Comparison of ENCODE assay signal across 13 cellular contexts in the genomic region with DNA sequence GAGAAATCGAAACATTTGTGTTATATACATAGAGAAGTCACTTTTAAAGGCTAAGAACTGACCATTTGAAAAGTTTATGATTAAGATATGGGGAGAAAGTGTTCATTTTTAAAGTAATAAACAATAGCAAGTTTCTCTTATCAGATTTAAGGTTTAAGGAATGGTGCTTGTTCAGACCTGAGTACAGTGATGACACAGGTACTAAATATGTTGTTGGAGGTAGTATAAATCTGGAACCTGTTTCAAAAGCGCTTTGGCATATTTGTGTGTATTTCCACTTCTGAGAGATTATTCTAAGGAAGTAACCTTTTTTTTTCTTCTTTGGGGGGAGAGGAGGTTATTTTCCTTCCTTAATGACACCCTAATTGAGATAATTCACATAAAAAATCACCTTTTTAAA. TPM values are rescaled to one million over a fixed set of nuclear protein-coding genes. Genes with fewer than 3 reads are reported as not detected.
DNase-seq lines count a peak whose midpoint lies in the region; ATAC-seq and TF ChIP-seq lines count a peak whose summit lies in the region.
"Had no signal": no experiment of that assay in that cellular context is flagged by ENCODE, and none has a peak within 500 bp of the region (broad histone marks: within the 10 kb centered on the region; RNA-seq: fewer than 3 reads in every experiment).

No MANE protein-coding gene starts in this region.

- no peak for DNase-seq in activated B cell treated with CpG ODN at 0.5 μM for 24 hours
- no peak for DNase-seq in hepatocyte (ENCODE audit: low spot score)
- no peak for DNase-seq in smooth muscle cell (lab: John Stamatoyannopoulos, UW; ENCODE audit: unreplicated experiment)
- DNase-seq: aorta, KG1, nucleus accumbens, Right ventricle myocardium superior, testis had no signal

- H3K36me3 ChIP-seq in hepatocyte (replicated peaks; ENCODE audit: insufficient read depth, low read depth) = no peaks in the 10 kb centered on the region
- H3K36me3 ChIP-seq in smooth muscle cell (ENCODE audit: low read depth) = no peaks in the 10 kb centered on the region

- no peak for TF ChIP-seq CTCF in activated B cell treated with CpG ODN at 0.5 μM for 24 hours (IDR thresholded peaks at IDR 0.05)
- no peak for TF ChIP-seq CTCF in hepatocyte (IDR thresholded peaks at IDR 0.05; ENCODE audit: poor library complexity)
- no peak for TF ChIP-seq CTCF in smooth muscle cell (IDR thresholded peaks at IDR 0.05; ENCODE audit: borderline replicate concordance, insufficient read depth, poor library complexity, severe bottlenecking)

- peak overlapping the region; percentile 55 for H3K9ac ChIP-seq in smooth muscle cell (ENCODE audit: low read depth)
- H3K9ac ChIP-seq: GM23248 had no signal

- H3K9me3 Mint-ChIP-seq in IgD-negative memory B cell = no peaks in the 10 kb centered on the region
- no peaks in the 10 kb centered on the region for H3K9me3 Mint-ChIP-seq in activated B cell treated with CpG ODN at 0.5 μM for 24 hours

- POLR2A ChIA-PET in activated B cell treated with CpG ODN at 0.5 μM for 24 hours (lab: Charles Lee) = no interaction called here

- no peaks in the 10 kb centered on the region for H3K9me2 ChIP-seq in hepatocyte (replicated peaks; ENCODE audit: insufficient read depth)

- intact Hi-C loops in activated B cell treated with CpG ODN at 0.5 μM for 24 hours (cut with micrococcal nuclease) = no loop called here

- peak overlapping the region; percentile 46 to 88 (median 75) for H3K4me3 Mint-ChIP-seq in IgD-negative memory B cell
- peak overlapping the region; percentile 30 for H3K4me3 Mint-ChIP-seq in activated B cell treated with CpG ODN at 0.5 μM for 24 hours

- CTCF ChIA-PET in activated B cell treated with CpG ODN at 0.5 μM for 24 hours (lab: Charles Lee) = no interaction called here

- peak overlapping the region; percentile 86 for H3K27ac ChIP-seq in hepatocyte
- peak overlapping the region; percentile 87 for H3K27ac ChIP-seq in smooth muscle cell (ENCODE audit: low read depth)
- H3K27ac ChIP-seq: GM23248, testis had no signal

- H3K4me1 Mint-ChIP-seq in IgD-negative memory B cell = peaks cover 64 to 73% (median 65%) of the 10 kb centered on the region in 3 donors
- H3K4me1 Mint-ChIP-seq in activated B cell treated with CpG ODN at 0.5 μM for 24 hours = peaks cover 87% of the 10 kb centered on the region

- H3K27ac Mint-ChIP-seq in IgD-negative memory B cell = peak overlapping the region; percentile 55 to 100 (median 99)
- H3K27ac Mint-ChIP-seq in activated B cell treated with CpG ODN at 0.5 μM for 24 hours = peak overlapping the region; percentile 43

- H3K4me1 ChIP-seq in hepatocyte (ENCODE audit: insufficient read depth) (peaks cover 11% of the 10 kb centered on the region), smooth muscle cell (ENCODE audit: low read depth) (peaks cover 6% of the 10 kb centered on the region)
- H3K4me1 ChIP-seq: testis had no signal

- H2AFZ ChIP-seq in hepatocyte = no peak overlapping the region
- H2AFZ ChIP-seq in smooth muscle cell (ENCODE audit: low read depth) = no peak overlapping the region
- H2AFZ ChIP-seq: GM23248 had no signal

- peak overlapping the region; percentile 62 for H3K4me2 ChIP-seq in hepatocyte
- H3K4me2 ChIP-seq in smooth muscle cell = peak overlapping the region; percentile 50

- H4K20me1 ChIP-seq in hepatocyte (ENCODE audit: insufficient read depth, poor library complexity, severe bottlenecking) (no peaks in the 10 kb centered on the region), smooth muscle cell (ENCODE audit: low read depth) (peaks cover 70% of the 10 kb centered on the region)

- H3K4me3 ChIP-seq in hepatocyte = no peak overlapping the region
- H3K4me3 ChIP-seq in smooth muscle cell = peak overlapping the region; percentile 30
- H3K4me3 ChIP-seq: GM23248, testis had no signal

- ATAC-seq in activated B cell treated with CpG ODN at 0.5 μM for 24 hours (ENCODE audit: low read depth) = no peak
- ATAC-seq in HG02884 (IDR thresholded peaks at IDR 0.05; ENCODE audit: unreplicated experiment) = no peak
- no peak for ATAC-seq in GM21423 (IDR thresholded peaks at IDR 0.05; ENCODE audit: unreplicated experiment)
- ATAC-seq in GM19452 (IDR thresholded peaks at IDR 0.05; ENCODE audit: unreplicated experiment) = no peak

- peaks cover 6% of the 10 kb centered on the region for H3F3A ChIP-seq in smooth muscle cell (ENCODE audit: low read depth)

- H3K79me2 ChIP-seq in hepatocyte (peaks cover 79% of the 10 kb centered on the region), smooth muscle cell (ENCODE audit: low read depth) (peaks cover 83% of the 10 kb centered on the region)

- WGBS in hepatocyte (ENCODE audit: low lambda C conversion rate, missing lambda C conversion rate) = 74% methylated on average over 2 of the region's 2 CpGs
- WGBS in smooth muscle cell (ENCODE audit: low lambda C conversion rate) = 86% methylated on average over 2 of the region's 2 CpGs

- H3K27me3 ChIP-seq in hepatocyte (no peaks in the 10 kb centered on the region), smooth muscle cell (ENCODE audit: low read depth) (no peaks in the 10 kb centered on the region)
- H3K27me3 ChIP-seq: testis had no signal

- peaks cover 7% of the 10 kb centered on the region for H3K36me3 Mint-ChIP-seq in IgD-negative memory B cell
- peaks cover 17% of the 10 kb centered on the region for H3K36me3 Mint-ChIP-seq in activated B cell treated with CpG ODN at 0.5 μM for 24 hours (ENCODE audit: low read depth)

- H3K27me3 Mint-ChIP-seq in IgD-negative memory B cell (no peaks in the 10 kb centered on the region), activated B cell treated with CpG ODN at 0.5 μM for 24 hours (no peaks in the 10 kb centered on the region)

- no peaks in the 10 kb centered on the region for H3K9me3 ChIP-seq in hepatocyte (ENCODE audit: low read depth)
- no peaks in the 10 kb centered on the region for H3K9me3 ChIP-seq in smooth muscle cell (replicated peaks; ENCODE audit: low read depth)
- H3K9me3 ChIP-seq: testis had no signal

RNA-seq across cellular contexts. Expression of a gene that starts 18.4 kb away (rescaled TPM):
- polyA plus RNA-seq in IgD-negative memory B cell = 248 TPM
- total RNA-seq in activated B cell treated with CpG ODN at 0.5 μM for 24 hours = 114 and 122 TPM in 2 replicates
- 45.4 and 51.5 TPM in 2 replicates for total RNA-seq in hepatocyte
- 21.9 and 27.2 TPM in 2 replicates for polyA plus RNA-seq in hepatocyte
- 24.0 and 31.5 TPM in 2 replicates for total RNA-seq in smooth muscle cell
- polyA plus RNA-seq in smooth muscle cell = 12.6 and 16.4 TPM in 2 replicates
